ENCODE assay signal across 9 cellular contexts in the genomic region with DNA sequence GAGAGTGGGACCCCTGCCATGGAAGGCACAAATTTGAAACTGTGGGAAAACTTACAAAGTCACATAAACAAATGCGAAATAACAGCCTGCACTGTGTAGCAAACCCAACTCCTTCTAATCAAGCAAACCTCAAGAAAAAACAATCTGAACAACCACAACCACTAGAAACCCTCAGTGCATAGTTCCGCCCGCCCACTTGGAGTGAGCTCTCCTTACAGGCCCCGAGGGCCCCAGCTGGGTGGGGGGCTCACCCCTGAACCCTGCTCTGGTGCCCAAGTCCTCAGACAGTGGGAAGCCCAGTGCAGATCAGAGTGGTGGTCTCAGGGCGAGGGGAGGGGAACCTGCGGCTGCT. TPM values are rescaled to one million over a fixed set of nuclear protein-coding genes. Genes with fewer than 3 reads are reported as not detected.
DNase-seq lines count a peak whose midpoint lies in the region; ATAC-seq and TF ChIP-seq lines count a peak whose summit lies in the region.
"Had no signal": no experiment of that assay in that cellular context is flagged by ENCODE, and none has a peak within 500 bp of the region (broad histone marks: within the 10 kb centered on the region; RNA-seq: fewer than 3 reads in every experiment).

No MANE protein-coding gene starts in this region.

- TF ChIP-seq EP300 in stomach (IDR thresholded peaks at IDR 0.05): no peak

- 49 to 64% (median 56%) methylated on average over 6 of the region's 6 CpGs for WGBS in stomach, 5 donors

- H3K9me3 ChIP-seq in adipocyte (ENCODE audit: control insufficient read depth, low read length) (no peaks in the 10 kb centered on the region), stomach (no peaks in the 10 kb centered on the region)

- DNase-seq in HFF-Myc (ENCODE audit: extremely low read depth, low read depth) (no peak), adipocyte (ENCODE audit: low read depth) (peak; percentile 85), iPS-NIHi11 (ENCODE audit: low spot score) (peak; percentile 6), stomach (no peak)
- no peak for DNase-seq in stimulated activated CD4-positive, alpha-beta T cell treated with anti-CD3 and anti-CD28 coated beads, Interleukin-2, amount 100 ng/mL, for 48 hours
- no peak for DNase-seq in activated CD4-positive, alpha-beta T cell treated with anti-CD3 and anti-CD28 coated beads for 48 hours
- DNase-seq: activated gamma-delta T cell treated with Interleukin-2 at 50 U/mL for 16 hours had no signal

- H3K27ac ChIP-seq in stomach: peak overlapping the region; percentile 30 to 89 (median 85)

- no peaks in the 10 kb centered on the region for H3K27me3 ChIP-seq in adipocyte (replicated peaks; ENCODE audit: control insufficient read depth, insufficient read depth, low read length)
- peaks cover 0 to 63% (median 33%) of the 10 kb centered on the region in 3 donors for H3K27me3 ChIP-seq in stomach

- H3K4me1 ChIP-seq in adipocyte (ENCODE audit: control insufficient read depth, insufficient read depth, low read length) (peaks cover 35% of the 10 kb centered on the region), stomach (peaks cover 47 to 77% (median 66%) of the 10 kb centered on the region in 4 donors)

- peak overlapping the region; percentile 100 for H3K9ac ChIP-seq in adipocyte (ENCODE audit: low read length)

- TF ChIP-seq CTCF in HFF-Myc (IDR thresholded peaks at IDR 0.05; ENCODE audit: low read depth, low read length, missing control alignments) (no peak), stomach (IDR thresholded peaks at IDR 0.05) (no peak)

- intact Hi-C loops in stomach (cut with DNase I; ENCODE audit: low total_unique reads): no loop called here

- peaks cover 6% of the 10 kb centered on the region for H3K36me3 ChIP-seq in adipocyte (ENCODE audit: control insufficient read depth, insufficient read depth, low read length, severe bottlenecking)
- H3K36me3 ChIP-seq in stomach: peaks cover 0 to 7% (median 2%) of the 10 kb centered on the region in 4 donors

- peak overlapping the region; percentile 77 for H3K4me3 ChIP-seq in HFF-Myc (replicated peaks; ENCODE audit: low read depth, low read length)
- H3K4me3 ChIP-seq in adipocyte (ENCODE audit: low read length): peak overlapping the region; percentile 89
- H3K4me3 ChIP-seq in stomach: no peak overlapping the region

- no peak for TF ChIP-seq POLR2A in stomach (IDR thresholded peaks at IDR 0.05)

- ATAC-seq in GM19035 (IDR thresholded peaks at IDR 0.05; ENCODE audit: unreplicated experiment) (no peak), GM21717 (IDR thresholded peaks at IDR 0.05; ENCODE audit: unreplicated experiment) (no peak)

RNA-seq across cellular contexts. Expression of a gene that starts 0.9 kb away (rescaled TPM):
- 100 to 1,000 TPM in 2 of 5 donors, 10 to 100 TPM in 3; 28.8 to 203 (median 65.6) TPM for total RNA-seq in stomach
- polyA plus RNA-seq in stomach: 10 to 100 TPM; 23.3 to 33.8 (median 23.6) TPM

RNA-seq across cellular contexts. Expression of a gene that starts 10.1 kb away (rescaled TPM):
- total RNA-seq in stomach: 100 to 1,000 TPM in 3 of 5 donors, 10 to 100 TPM in 2; 41.3 to 229 (median 143) TPM
- polyA plus RNA-seq in stomach: 10 to 100 TPM; 47.4 to 80.4 (median 64.0) TPM

RNA-seq across cellular contexts. Expression of a gene that starts 15.7 kb away (rescaled TPM):
- total RNA-seq in stomach: 100 to 1,000 TPM in 3 of 5 donors, 10 to 100 TPM in 2; 50.9 to 146 (median 104) TPM
- polyA plus RNA-seq in stomach: 100 to 1,000 TPM; 244 to 281 (median 259) TPM

RNA-seq across cellular contexts. Expression of a gene that starts 28.2 kb away (rescaled TPM):
- 10 to 100 TPM in 1 of 5 donors, under 1 TPM in 2, not detected in 2; 0.37 to 11.7 (median 0.43) TPM for total RNA-seq in stomach
- polyA plus RNA-seq in stomach: under 1 TPM in 2 of 3 donors, not detected in 1; 0.10 to 0.31 TPM

RNA-seq across cellular contexts. Expression of a gene that starts 34.7 kb away (rescaled TPM):
- total RNA-seq in stomach: 100 to 1,000 TPM in 1 of 5 donors, 10 to 100 TPM in 2, 1 to 10 TPM in 2; 6.6 to 226 (median 12.3) TPM
- 10 to 100 TPM; 17.3 to 49.1 (median 28.4) TPM for polyA plus RNA-seq in stomach

Comparison
In these comparisons a context has a peak if more than half of its experiments do, and no peak if none do; other contexts are left out.
1. DNase-seq: peak in adipocyte (single experiment) and iPS-NIHi11 (single experiment); none in HFF-Myc (single experiment), stomach (single experiment), stimulated activated CD4-positive, alpha-beta T cell treated with anti-CD3 and anti-CD28 coated beads, Interleukin-2, amount 100 ng/mL, for 48 hours (0 of 2) and activated CD4-positive, alpha-beta T cell treated with anti-CD3 and anti-CD28 coated beads for 48 hours (single experiment).
2. H3K4me3 ChIP-seq: peak in HFF-Myc (single experiment) and adipocyte (single experiment); none in stomach (0 of 4).